Comparison of ENCODE assay signal across 1 cellular context in the genomic region with DNA sequence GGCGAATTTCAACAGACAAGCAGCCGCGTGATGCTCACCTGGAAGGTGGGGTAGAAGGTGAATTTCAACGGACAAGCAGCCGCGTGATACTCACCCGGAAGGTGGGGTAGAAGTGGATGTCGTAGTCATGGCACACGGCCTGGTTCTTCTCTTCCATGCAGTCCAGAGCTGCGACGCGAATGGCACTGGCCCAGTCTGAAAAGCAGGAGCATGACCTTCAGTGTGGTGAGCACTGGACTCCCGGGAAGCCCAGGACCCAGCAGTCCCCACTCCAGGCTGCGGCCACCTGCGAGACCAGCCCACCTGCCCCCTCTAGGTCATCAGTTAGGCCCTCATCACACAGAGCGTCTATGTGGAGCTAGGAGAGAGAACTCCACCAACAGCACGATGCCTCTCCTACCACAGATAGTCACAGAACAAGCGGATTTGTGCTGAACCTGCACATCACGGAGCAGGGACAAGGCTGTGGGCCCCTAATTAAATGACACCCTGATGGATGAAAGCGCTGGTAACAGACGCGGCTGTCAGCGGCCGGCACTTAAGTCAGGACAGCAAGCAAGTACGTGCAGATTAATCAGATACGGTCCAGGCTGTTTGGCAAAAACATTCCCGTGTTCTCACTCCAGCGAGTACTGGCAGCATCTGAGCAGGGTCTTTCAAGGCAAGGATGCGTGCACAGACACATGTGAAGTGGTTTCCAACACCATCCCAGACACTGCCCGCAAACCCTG.
TF ChIP-seq lines count a peak whose summit lies in the region.

No MANE protein-coding gene starts in this region.

TF ChIP-seq in IMR-90, 13 proteins besides CTCF, POLR2A, EP300 and RAD21 (continued from another document):
- TF ChIP-seq, protein P1, sequence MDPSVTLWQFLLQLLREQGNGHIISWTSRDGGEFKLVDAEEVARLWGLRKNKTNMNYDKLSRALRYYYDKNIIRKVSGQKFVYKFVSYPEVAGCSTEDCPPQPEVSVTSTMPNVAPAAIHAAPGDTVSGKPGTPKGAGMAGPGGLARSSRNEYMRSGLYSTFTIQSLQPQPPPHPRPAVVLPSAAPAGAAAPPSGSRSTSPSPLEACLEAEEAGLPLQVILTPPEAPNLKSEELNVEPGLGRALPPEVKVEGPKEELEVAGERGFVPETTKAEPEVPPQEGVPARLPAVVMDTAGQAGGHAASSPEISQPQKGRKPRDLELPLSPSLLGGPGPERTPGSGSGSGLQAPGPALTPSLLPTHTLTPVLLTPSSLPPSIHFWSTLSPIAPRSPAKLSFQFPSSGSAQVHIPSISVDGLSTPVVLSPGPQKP (IDR thresholded peaks at IDR 0.05; ENCODE audit: borderline replicate concordance, low read depth, low read length) = no peak
- TF ChIP-seq FOS (IDR thresholded peaks at IDR 0.05; ENCODE audit: low read depth, low read length) (no peak), RCOR1 (IDR thresholded peaks at IDR 0.05; ENCODE audit: insufficient replicate concordance, low read length) (no peak), RFX5 (IDR thresholded peaks at IDR 0.05; ENCODE audit: low read depth, low read length) (no peak), SMC3 (IDR thresholded peaks at IDR 0.05; ENCODE audit: low read depth, low read length) (no peak)
